Comparison of ENCODE assay signal across 1 cellular context in the genomic region with DNA sequence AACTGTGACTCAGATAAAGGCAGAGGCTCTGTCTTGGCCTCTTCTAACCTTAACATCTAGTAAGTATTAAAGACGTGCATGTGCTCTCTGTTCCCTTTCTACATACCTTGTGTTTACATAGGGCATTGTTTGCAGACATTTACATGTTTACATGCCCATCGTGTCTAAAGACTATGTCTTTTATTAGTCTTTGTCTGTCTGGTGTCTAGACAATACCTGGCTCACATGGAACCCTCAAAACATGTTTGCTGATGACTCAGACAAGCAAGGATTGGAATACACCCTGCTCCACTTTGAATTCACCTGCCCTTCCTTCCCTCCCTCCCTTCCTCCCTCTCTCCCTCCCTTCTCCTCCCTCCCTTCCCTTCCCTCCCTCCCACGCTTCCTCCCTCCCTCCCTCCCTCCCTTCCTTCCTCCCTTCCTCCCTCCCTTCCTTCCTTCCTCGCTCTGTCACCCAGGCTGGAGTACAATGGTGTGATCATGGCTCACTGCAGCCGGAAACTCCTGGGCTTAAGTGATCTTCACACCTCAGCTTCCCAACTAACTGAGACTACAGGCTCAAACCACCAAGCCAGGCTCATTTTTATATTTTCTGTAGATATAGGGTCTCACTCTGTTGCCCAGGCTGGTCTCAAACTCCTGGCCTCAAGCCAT.
TF ChIP-seq lines count a peak whose summit lies in the region.

No MANE protein-coding gene starts in this region.

TF ChIP-seq in HepG2, 621 proteins besides CTCF, POLR2A, EP300 and RAD21 (continued from another document and continues in another):
- TF ChIP-seq, protein P1, sequence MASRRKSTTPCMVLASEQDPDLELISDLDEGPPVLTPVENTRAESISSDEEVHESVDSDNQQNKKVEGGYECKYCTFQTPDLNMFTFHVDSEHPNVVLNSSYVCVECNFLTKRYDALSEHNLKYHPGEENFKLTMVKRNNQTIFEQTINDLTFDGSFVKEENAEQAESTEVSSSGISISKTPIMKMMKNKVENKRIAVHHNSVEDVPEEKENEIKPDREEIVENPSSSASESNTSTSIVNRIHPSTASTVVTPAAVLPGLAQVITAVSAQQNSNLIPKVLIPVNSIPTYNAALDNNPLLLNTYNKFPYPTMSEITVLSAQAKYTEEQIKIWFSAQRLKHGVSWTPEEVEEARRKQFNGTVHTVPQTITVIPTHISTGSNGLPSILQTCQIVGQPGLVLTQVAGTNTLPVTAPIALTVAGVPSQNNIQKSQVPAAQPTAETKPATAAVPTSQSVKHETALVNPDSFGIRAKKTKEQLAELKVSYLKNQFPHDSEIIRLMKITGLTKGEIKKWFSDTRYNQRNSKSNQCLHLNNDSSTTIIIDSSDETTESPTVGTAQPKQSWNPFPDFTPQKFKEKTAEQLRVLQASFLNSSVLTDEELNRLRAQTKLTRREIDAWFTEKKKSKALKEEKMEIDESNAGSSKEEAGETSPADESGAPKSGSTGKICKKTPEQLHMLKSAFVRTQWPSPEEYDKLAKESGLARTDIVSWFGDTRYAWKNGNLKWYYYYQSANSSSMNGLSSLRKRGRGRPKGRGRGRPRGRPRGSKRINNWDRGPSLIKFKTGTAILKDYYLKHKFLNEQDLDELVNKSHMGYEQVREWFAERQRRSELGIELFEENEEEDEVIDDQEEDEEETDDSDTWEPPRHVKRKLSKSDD (CRISPR knock-in tag; IDR thresholded peaks at IDR 0.05; ENCODE audit: low read depth): no peak
- TF ChIP-seq, protein P2, sequence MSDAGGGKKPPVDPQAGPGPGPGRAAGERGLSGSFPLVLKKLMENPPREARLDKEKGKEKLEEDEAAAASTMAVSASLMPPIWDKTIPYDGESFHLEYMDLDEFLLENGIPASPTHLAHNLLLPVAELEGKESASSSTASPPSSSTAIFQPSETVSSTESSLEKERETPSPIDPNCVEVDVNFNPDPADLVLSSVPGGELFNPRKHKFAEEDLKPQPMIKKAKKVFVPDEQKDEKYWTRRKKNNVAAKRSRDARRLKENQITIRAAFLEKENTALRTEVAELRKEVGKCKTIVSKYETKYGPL (CRISPR knock-in tag; IDR thresholded peaks at IDR 0.05): no peak
- TF ChIP-seq SP2 (CRISPR knock-in tag; IDR thresholded peaks at IDR 0.05) (no peak), SOX5 (CRISPR knock-in tag; IDR thresholded peaks at IDR 0.05; ENCODE audit: borderline replicate concordance) (peak; percentile 98), HNRNPK (IDR thresholded peaks at IDR 0.05; ENCODE audit: low read depth, low read length, poor library complexity, severe bottlenecking) (peak; percentile 88), CBX1 (IDR thresholded peaks at IDR 0.05; ENCODE audit: low read depth) (no peak), ZNF343 (CRISPR knock-in tag; IDR thresholded peaks at IDR 0.05) (no peak), ZNF781 (CRISPR knock-in tag; IDR thresholded peaks at IDR 0.05; ENCODE audit: borderline replicate concordance, not compliant biosample characterization) (no peak), ZSCAN30 (CRISPR knock-in tag; IDR thresholded peaks at IDR 0.05) (no peak), ZNF883 (CRISPR knock-in tag; IDR thresholded peaks at IDR 0.05; ENCODE audit: not compliant biosample characterization) (no peak), TARDBP (CRISPR knock-in tag; IDR thresholded peaks at IDR 0.05) (no peak), TBL1XR1 (IDR thresholded peaks at IDR 0.05; ENCODE audit: borderline replicate concordance, low read length, partially characterized antibody) (peak; percentile 25), ZNF614 (CRISPR knock-in tag; IDR thresholded peaks at IDR 0.05; ENCODE audit: borderline replicate concordance) (no peak), THYN1 (CRISPR knock-in tag; IDR thresholded peaks at IDR 0.05; ENCODE audit: borderline replicate concordance, low read depth) (no peak), ZNF644 (CRISPR knock-in tag; IDR thresholded peaks at IDR 0.05; ENCODE audit: low read depth) (0 out of 2 replicates have a peak, but pooled peaks have one; percentile 19), ZNF547 (CRISPR knock-in tag; IDR thresholded peaks at IDR 0.05) (no peak), ZNF766 (CRISPR knock-in tag; IDR thresholded peaks at IDR 0.05; ENCODE audit: borderline replicate concordance) (no peak), ZNF367 (CRISPR knock-in tag; IDR thresholded peaks at IDR 0.05; ENCODE audit: borderline replicate concordance) (no peak), NFRKB (IDR thresholded peaks at IDR 0.05) (no peak), CENPT (CRISPR knock-in tag; IDR thresholded peaks at IDR 0.05; ENCODE audit: low read depth) (no peak), ZSCAN29 (CRISPR knock-in tag; conservative IDR thresholded peaks at IDR 0.05) (no peak), ZNF570 (CRISPR knock-in tag; IDR thresholded peaks at IDR 0.05; ENCODE audit: borderline replicate concordance) (no peak), GFI1 (CRISPR knock-in tag; IDR thresholded peaks at IDR 0.05; ENCODE audit: borderline replicate concordance) (no peak), THAP11 (CRISPR knock-in tag; IDR thresholded peaks at IDR 0.05) (0 out of 2 replicates have a peak, but pooled peaks have one; percentile 49), FOXP1 (IDR thresholded peaks at IDR 0.05) (no peak), FOXP1 (CRISPR knock-in tag; IDR thresholded peaks at IDR 0.05) (peak; percentile 92), JUN (CRISPR knock-in tag; IDR thresholded peaks at IDR 0.05) (no peak), POLR2G (IDR thresholded peaks at IDR 0.05; ENCODE audit: low read depth, low read length) (no peak), ZSCAN12 (CRISPR knock-in tag; IDR thresholded peaks at IDR 0.05) (no peak), KLF6 (CRISPR knock-in tag; IDR thresholded peaks at IDR 0.05) (no peak), CHD2 (IDR thresholded peaks at IDR 0.05; ENCODE audit: low read depth, low read length) (no peak)
- TF ChIP-seq, protein P3, sequence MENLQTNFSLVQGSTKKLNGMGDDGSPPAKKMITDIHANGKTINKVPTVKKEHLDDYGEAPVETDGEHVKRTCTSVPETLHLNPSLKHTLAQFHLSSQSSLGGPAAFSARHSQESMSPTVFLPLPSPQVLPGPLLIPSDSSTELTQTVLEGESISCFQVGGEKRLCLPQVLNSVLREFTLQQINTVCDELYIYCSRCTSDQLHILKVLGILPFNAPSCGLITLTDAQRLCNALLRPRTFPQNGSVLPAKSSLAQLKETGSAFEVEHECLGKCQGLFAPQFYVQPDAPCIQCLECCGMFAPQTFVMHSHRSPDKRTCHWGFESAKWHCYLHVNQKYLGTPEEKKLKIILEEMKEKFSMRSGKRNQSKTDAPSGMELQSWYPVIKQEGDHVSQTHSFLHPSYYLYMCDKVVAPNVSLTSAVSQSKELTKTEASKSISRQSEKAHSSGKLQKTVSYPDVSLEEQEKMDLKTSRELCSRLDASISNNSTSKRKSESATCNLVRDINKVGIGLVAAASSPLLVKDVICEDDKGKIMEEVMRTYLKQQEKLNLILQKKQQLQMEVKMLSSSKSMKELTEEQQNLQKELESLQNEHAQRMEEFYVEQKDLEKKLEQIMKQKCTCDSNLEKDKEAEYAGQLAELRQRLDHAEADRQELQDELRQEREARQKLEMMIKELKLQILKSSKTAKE (CRISPR knock-in tag; IDR thresholded peaks at IDR 0.05; ENCODE audit: borderline replicate concordance): peak; percentile 95
- TF ChIP-seq, protein P4, sequence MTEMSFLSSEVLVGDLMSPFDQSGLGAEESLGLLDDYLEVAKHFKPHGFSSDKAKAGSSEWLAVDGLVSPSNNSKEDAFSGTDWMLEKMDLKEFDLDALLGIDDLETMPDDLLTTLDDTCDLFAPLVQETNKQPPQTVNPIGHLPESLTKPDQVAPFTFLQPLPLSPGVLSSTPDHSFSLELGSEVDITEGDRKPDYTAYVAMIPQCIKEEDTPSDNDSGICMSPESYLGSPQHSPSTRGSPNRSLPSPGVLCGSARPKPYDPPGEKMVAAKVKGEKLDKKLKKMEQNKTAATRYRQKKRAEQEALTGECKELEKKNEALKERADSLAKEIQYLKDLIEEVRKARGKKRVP (CRISPR knock-in tag; IDR thresholded peaks at IDR 0.05): peak in 1 of 2 experiments; percentile 52; a peak in 1 of 4 replicates
- TF ChIP-seq, protein P5, sequence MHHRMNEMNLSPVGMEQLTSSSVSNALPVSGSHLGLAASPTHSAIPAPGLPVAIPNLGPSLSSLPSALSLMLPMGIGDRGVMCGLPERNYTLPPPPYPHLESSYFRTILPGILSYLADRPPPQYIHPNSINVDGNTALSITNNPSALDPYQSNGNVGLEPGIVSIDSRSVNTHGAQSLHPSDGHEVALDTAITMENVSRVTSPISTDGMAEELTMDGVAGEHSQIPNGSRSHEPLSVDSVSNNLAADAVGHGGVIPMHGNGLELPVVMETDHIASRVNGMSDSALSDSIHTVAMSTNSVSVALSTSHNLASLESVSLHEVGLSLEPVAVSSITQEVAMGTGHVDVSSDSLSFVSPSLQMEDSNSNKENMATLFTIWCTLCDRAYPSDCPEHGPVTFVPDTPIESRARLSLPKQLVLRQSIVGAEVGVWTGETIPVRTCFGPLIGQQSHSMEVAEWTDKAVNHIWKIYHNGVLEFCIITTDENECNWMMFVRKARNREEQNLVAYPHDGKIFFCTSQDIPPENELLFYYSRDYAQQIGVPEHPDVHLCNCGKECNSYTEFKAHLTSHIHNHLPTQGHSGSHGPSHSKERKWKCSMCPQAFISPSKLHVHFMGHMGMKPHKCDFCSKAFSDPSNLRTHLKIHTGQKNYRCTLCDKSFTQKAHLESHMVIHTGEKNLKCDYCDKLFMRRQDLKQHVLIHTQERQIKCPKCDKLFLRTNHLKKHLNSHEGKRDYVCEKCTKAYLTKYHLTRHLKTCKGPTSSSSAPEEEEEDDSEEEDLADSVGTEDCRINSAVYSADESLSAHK (CRISPR knock-in tag; IDR thresholded peaks at IDR 0.05; ENCODE audit: borderline replicate concordance): no peak
- TF ChIP-seq, protein P6, sequence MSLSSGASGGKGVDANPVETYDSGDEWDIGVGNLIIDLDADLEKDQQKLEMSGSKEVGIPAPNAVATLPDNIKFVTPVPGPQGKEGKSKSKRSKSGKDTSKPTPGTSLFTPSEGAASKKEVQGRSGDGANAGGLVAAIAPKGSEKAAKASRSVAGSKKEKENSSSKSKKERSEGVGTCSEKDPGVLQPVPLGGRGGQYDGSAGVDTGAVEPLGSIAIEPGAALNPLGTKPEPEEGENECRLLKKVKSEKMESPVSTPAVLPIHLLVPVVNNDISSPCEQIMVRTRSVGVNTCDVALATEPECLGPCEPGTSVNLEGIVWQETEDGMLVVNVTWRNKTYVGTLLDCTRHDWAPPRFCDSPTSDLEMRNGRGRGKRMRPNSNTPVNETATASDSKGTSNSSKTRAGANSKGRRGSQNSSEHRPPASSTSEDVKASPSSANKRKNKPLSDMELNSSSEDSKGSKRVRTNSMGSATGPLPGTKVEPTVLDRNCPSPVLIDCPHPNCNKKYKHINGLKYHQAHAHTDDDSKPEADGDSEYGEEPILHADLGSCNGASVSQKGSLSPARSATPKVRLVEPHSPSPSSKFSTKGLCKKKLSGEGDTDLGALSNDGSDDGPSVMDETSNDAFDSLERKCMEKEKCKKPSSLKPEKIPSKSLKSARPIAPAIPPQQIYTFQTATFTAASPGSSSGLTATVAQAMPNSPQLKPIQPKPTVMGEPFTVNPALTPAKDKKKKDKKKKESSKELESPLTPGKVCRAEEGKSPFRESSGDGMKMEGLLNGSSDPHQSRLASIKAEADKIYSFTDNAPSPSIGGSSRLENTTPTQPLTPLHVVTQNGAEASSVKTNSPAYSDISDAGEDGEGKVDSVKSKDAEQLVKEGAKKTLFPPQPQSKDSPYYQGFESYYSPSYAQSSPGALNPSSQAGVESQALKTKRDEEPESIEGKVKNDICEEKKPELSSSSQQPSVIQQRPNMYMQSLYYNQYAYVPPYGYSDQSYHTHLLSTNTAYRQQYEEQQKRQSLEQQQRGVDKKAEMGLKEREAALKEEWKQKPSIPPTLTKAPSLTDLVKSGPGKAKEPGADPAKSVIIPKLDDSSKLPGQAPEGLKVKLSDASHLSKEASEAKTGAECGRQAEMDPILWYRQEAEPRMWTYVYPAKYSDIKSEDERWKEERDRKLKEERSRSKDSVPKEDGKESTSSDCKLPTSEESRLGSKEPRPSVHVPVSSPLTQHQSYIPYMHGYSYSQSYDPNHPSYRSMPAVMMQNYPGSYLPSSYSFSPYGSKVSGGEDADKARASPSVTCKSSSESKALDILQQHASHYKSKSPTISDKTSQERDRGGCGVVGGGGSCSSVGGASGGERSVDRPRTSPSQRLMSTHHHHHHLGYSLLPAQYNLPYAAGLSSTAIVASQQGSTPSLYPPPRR (CRISPR knock-in tag; IDR thresholded peaks at IDR 0.05; ENCODE audit: borderline replicate concordance): no peak
- TF ChIP-seq, protein P7, sequence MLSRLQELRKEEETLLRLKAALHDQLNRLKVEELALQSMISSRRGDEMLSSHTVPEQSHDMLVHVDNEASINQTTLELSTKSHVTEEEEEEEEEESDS (CRISPR knock-in tag; IDR thresholded peaks at IDR 0.05; ENCODE audit: borderline replicate concordance): no peak
- TF ChIP-seq, protein P8, sequence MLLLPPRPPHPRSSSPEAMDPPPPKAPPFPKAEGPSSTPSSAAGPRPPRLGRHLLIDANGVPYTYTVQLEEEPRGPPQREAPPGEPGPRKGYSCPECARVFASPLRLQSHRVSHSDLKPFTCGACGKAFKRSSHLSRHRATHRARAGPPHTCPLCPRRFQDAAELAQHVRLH (CRISPR knock-in tag; IDR thresholded peaks at IDR 0.05; ENCODE audit: borderline replicate concordance, low read depth): no peak
- TF ChIP-seq, protein P9, sequence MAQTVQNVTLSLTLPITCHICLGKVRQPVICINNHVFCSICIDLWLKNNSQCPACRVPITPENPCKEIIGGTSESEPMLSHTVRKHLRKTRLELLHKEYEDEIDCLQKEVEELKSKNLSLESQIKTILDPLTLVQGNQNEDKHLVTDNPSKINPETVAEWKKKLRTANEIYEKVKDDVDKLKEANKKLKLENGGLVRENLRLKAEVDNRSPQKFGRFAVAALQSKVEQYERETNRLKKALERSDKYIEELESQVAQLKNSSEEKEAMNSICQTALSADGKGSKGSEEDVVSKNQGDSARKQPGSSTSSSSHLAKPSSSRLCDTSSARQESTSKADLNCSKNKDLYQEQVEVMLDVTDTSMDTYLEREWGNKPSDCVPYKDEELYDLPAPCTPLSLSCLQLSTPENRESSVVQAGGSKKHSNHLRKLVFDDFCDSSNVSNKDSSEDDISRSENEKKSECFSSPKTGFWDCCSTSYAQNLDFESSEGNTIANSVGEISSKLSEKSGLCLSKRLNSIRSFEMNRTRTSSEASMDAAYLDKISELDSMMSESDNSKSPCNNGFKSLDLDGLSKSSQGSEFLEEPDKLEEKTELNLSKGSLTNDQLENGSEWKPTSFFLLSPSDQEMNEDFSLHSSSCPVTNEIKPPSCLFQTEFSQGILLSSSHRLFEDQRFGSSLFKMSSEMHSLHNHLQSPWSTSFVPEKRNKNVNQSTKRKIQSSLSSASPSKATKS (CRISPR knock-in tag; IDR thresholded peaks at IDR 0.05): no peak
- TF ChIP-seq, protein P10, sequence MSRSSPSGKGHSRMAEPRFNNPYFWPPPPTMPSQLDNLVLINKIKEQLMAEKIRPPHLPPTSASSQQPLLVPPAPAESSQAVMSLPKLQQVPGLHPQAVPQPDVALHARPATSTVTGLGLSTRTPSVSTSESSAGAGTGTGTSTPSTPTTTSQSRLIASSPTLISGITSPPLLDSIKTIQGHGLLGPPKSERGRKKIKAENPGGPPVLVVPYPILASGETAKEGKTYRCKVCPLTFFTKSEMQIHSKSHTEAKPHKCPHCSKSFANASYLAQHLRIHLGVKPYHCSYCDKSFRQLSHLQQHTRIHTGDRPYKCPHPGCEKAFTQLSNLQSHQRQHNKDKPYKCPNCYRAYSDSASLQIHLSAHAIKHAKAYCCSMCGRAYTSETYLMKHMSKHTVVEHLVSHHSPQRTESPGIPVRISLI (CRISPR knock-in tag; IDR thresholded peaks at IDR 0.05; ENCODE audit: borderline replicate concordance): no peak
